In the genomic region with DNA sequence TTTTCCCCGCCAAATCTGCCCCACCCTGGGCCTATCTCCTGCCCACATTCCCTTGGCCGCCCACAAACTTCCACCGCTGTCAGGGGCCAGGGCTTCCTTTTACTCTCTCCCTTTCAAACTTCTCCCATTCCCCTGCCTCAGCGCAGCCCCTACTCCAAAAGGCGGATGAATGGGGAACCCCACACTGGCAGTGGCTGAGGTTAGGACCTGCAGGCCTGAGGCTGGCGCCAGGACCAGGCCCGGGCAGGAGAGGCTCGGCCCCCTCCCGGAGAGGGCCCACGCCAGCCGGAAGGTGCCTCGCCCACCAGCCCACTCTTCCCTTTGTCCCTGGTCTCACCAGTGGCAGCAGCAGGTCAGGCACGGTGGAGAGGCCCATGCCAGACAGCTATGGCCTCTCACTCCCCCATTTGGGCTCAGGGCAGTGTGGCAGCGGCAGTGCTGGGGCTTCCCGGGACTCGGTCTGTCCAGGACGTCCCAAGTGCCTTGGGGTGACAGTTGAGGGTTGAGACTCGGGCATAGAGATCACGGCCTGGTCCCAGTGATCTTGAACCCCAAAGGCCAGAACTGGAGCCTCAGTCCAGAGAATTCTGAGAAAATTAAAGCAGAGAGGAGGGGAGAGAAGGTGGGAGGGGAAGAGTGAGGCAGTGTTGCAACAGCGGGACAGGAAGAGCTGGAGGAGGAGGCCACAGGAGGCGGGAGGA, we compare ENCODE assay signal across 8 cellular contexts. TPM values are rescaled to one million over a fixed set of nuclear protein-coding genes. Genes with fewer than 3 reads are reported as not detected.
DNase-seq lines count a peak whose midpoint lies in the region; ATAC-seq and TF ChIP-seq lines count a peak whose summit lies in the region.

A gene (minus strand): TSS at position 638 of the 701 bp plus-strand sequence. CDS start 262 bp downstream, at position 376.

- H3K9me3 ChIP-seq in PC-3 (ENCODE audit: low read length) (no peaks in the 10 kb centered on the region), cardiac muscle cell (ENCODE audit: low read depth) (no peaks in the 10 kb centered on the region)

- H3K4me3 Mint-ChIP-seq in activated CD4-positive, alpha-beta T cell treated with anti-CD3 and anti-CD28 coated beads for 36 hours: no peak within 1 kb of the TSS
- no peak within 1 kb of the TSS for H3K4me3 Mint-ChIP-seq in activated naive CD8-positive, alpha-beta T cell treated with anti-CD3 and anti-CD28 coated beads, Interleukin-2, amount 10 ng/mL, durations not matched to agents 7 days and 5 days
- H3K4me3 Mint-ChIP-seq in osteocyte (ENCODE audit: unreplicated experiment): no peak within 1 kb of the TSS

- no peaks in the 10 kb centered on the region for H3F3A ChIP-seq in PC-3 (ENCODE audit: low read length, unreplicated experiment)

- H3K27ac ChIP-seq in PC-3 (ENCODE audit: low read length): peak within 1 kb of the TSS; percentile 83
- H3K27ac ChIP-seq in cardiac muscle cell: peak within 1 kb of the TSS; percentile 80

- H3K79me2 ChIP-seq in PC-3 (ENCODE audit: low read length): peaks cover 59% of the 10 kb centered on the region

- H3K4me2 ChIP-seq in PC-3 (ENCODE audit: low read length): peak within 1 kb of the TSS; percentile 85

- POLR2A ChIA-PET in activated CD4-positive, alpha-beta T cell treated with anti-CD3 and anti-CD28 coated beads for 36 hours (lab: Charles Lee): interaction anchor here (0.6 to 0.7 kb wide), 2 partner anchors 148 to 149 kb away, joined by 3 read pairs; no protein-coding TSS in a partner anchor
- POLR2A ChIA-PET in PC-3 (lab: Charles Lee; ENCODE audit: unreplicated experiment): interaction anchor here (0.6 kb wide), 1 partner anchor 62 kb away, joined by 5 read pairs; no protein-coding TSS in a partner anchor
- POLR2A ChIA-PET in activated naive CD8-positive, alpha-beta T cell treated with anti-CD3 and anti-CD28 coated beads, Interleukin-2, amount 10 ng/mL, durations not matched to agents 7 days and 5 days (lab: Charles Lee): interaction anchor here (0.6 to 10.8 kb wide), 4 partner anchors 14 to 129 kb away, joined by 3 to 122 read pairs (median 4); a partner anchor contains a TSS

- H3K27me3 Mint-ChIP-seq in activated CD4-positive, alpha-beta T cell treated with anti-CD3 and anti-CD28 coated beads for 36 hours: no peaks in the 10 kb centered on the region
- no peaks in the 10 kb centered on the region for H3K27me3 Mint-ChIP-seq in activated naive CD8-positive, alpha-beta T cell treated with anti-CD3 and anti-CD28 coated beads, Interleukin-2, amount 10 ng/mL, durations not matched to agents 7 days and 5 days
- no peaks in the 10 kb centered on the region for H3K27me3 Mint-ChIP-seq in osteocyte (ENCODE audit: unreplicated experiment)

- intact Hi-C loops in activated CD4-positive, alpha-beta T cell treated with anti-CD3 and anti-CD28 coated beads for 36 hours (cut with DNase I, micrococcal nuclease): loop anchor here (1.0 to 5.0 kb wide), 4 partner anchors 20 to 1694 kb away; a partner anchor contains a TSS
- intact Hi-C loops in PC-3 (cut with micrococcal nuclease): loop anchor here (2.0 kb wide), 1 partner anchor 43 kb away; a partner anchor contains a TSS

- H3K27me3 ChIP-seq in PC-3 (ENCODE audit: low read length) (no peaks in the 10 kb centered on the region), cardiac muscle cell (no peaks in the 10 kb centered on the region)

- BruUV-seq in PC-3 (replicated peaks; lab: Mats Ljungman, UMichigan): TSS peak; percentile 77

- peak within 1 kb of the TSS; percentile 72 for H2AFZ ChIP-seq in PC-3 (ENCODE audit: low read length)

- ATAC-seq in activated CD4-positive, alpha-beta T cell treated with anti-CD3 and anti-CD28 coated beads for 36 hours: peak; percentile 45
- ATAC-seq in PC-3: peak; percentile 52
- ATAC-seq in activated naive CD8-positive, alpha-beta T cell treated with anti-CD3 and anti-CD28 coated beads, Interleukin-2, amount 10 ng/mL, durations not matched to agents 7 days and 5 days (ENCODE audit: low read depth): peak; percentile 19
- no peak for ATAC-seq in HG03378 (IDR thresholded peaks at IDR 0.05; ENCODE audit: unreplicated experiment)

- peak within 1 kb of the TSS; percentile 92 for H3K9ac ChIP-seq in PC-3 (ENCODE audit: low read length)

- DNase-seq in activated CD4-positive, alpha-beta T cell treated with anti-CD3 and anti-CD28 coated beads for 36 hours: peak; percentile 74
- DNase-seq in activated CD4-positive, alpha-beta T cell treated with anti-CD3 and anti-CD28 coated beads for 1 hour: no peak
- DNase-seq in PC-3 (peak; percentile 61), cardiac muscle cell (ENCODE audit: low read depth in 1 of 2, low spot score in 1 of 2) (peak; percentile 64 to 93), osteocyte (ENCODE audit: extremely low spot score, unreplicated experiment) (no peak), D341Med (ENCODE audit: low spot score) (no peak)
- peak; percentile 58 for DNase-seq in activated naive CD8-positive, alpha-beta T cell treated with anti-CD3 and anti-CD28 coated beads, Interleukin-2, amount 10 ng/mL, durations not matched to agents 7 days and 5 days

- no peaks in the 10 kb centered on the region for H3K9me2 ChIP-seq in PC-3 (replicated peaks; ENCODE audit: low read length)

- no peak within 1 kb of the TSS for H3K27ac Mint-ChIP-seq in activated CD4-positive, alpha-beta T cell treated with anti-CD3 and anti-CD28 coated beads for 36 hours
- peak within 1 kb of the TSS; percentile 49 for H3K27ac Mint-ChIP-seq in activated naive CD8-positive, alpha-beta T cell treated with anti-CD3 and anti-CD28 coated beads, Interleukin-2, amount 10 ng/mL, durations not matched to agents 7 days and 5 days
- H3K27ac Mint-ChIP-seq in osteocyte (ENCODE audit: unreplicated experiment): no peak within 1 kb of the TSS

- H3K36me3 ChIP-seq in PC-3 (ENCODE audit: low read depth, low read length): no peaks in the 10 kb centered on the region
- no peaks in the 10 kb centered on the region for H3K36me3 ChIP-seq in cardiac muscle cell

- peaks cover 3% of the 10 kb centered on the region for H3K36me3 Mint-ChIP-seq in activated CD4-positive, alpha-beta T cell treated with anti-CD3 and anti-CD28 coated beads for 36 hours (ENCODE audit: low read depth)
- H3K36me3 Mint-ChIP-seq in activated naive CD8-positive, alpha-beta T cell treated with anti-CD3 and anti-CD28 coated beads, Interleukin-2, amount 10 ng/mL, durations not matched to agents 7 days and 5 days: peaks cover 4% of the 10 kb centered on the region
- peaks cover 3% of the 10 kb centered on the region for H3K36me3 Mint-ChIP-seq in osteocyte (ENCODE audit: unreplicated experiment)

- no peaks in the 10 kb centered on the region for H3K9me3 Mint-ChIP-seq in activated CD4-positive, alpha-beta T cell treated with anti-CD3 and anti-CD28 coated beads for 36 hours (ENCODE audit: low read depth)
- H3K9me3 Mint-ChIP-seq in activated naive CD8-positive, alpha-beta T cell treated with anti-CD3 and anti-CD28 coated beads, Interleukin-2, amount 10 ng/mL, durations not matched to agents 7 days and 5 days: no peaks in the 10 kb centered on the region
- H3K9me3 Mint-ChIP-seq in osteocyte (ENCODE audit: unreplicated experiment): no peaks in the 10 kb centered on the region

- CTCF ChIA-PET in activated CD4-positive, alpha-beta T cell treated with anti-CD3 and anti-CD28 coated beads for 36 hours (lab: Charles Lee): interaction anchor here (0.6 to 1.3 kb wide), 5 partner anchors 15 to 652 kb away, joined by 3 to 7 read pairs (median 3); no protein-coding TSS in a partner anchor
- CTCF ChIA-PET in PC-3 (lab: Charles Lee): no interaction called here

- H3K4me1 Mint-ChIP-seq in activated CD4-positive, alpha-beta T cell treated with anti-CD3 and anti-CD28 coated beads for 36 hours: peaks cover 37% of the 10 kb centered on the region
- H3K4me1 Mint-ChIP-seq in activated naive CD8-positive, alpha-beta T cell treated with anti-CD3 and anti-CD28 coated beads, Interleukin-2, amount 10 ng/mL, durations not matched to agents 7 days and 5 days: peaks cover 37% of the 10 kb centered on the region
- H3K4me1 Mint-ChIP-seq in osteocyte (ENCODE audit: unreplicated experiment): peaks cover 28% of the 10 kb centered on the region

- TF ChIP-seq CTCF in PC-3 (conservative IDR thresholded peaks at IDR 0.05; ENCODE audit: low read depth, low read length) (no peak), cardiac muscle cell (IDR thresholded peaks at IDR 0.05; ENCODE audit: low read depth, low read length) (no peak), osteocyte (IDR thresholded peaks at IDR 0.05) (no peak)

- H3K4me1 ChIP-seq in PC-3 (ENCODE audit: insufficient read depth, low read length) (peaks cover 60% of the 10 kb centered on the region), cardiac muscle cell (ENCODE audit: low read depth) (peaks cover 39% of the 10 kb centered on the region)

- peak within 1 kb of the TSS; percentile 90 for H3K4me3 ChIP-seq in PC-3 (ENCODE audit: low read length)
- peak within 1 kb of the TSS; percentile 46 for H3K4me3 ChIP-seq in cardiac muscle cell

- H4K20me1 ChIP-seq in PC-3 (ENCODE audit: low read length): 0 out of 2 replicates have a peak, but pooled peaks cover 9% of the 10 kb centered on the region

RNA-seq across cellular contexts. Expression of the gene that starts here (rescaled TPM):
- total RNA-seq in activated CD4-positive, alpha-beta T cell treated with anti-CD3 and anti-CD28 coated beads for 36 hours: 10 to 100 TPM; 42.1 to 58.7 TPM
- 95.1 and 97.4 TPM in 2 replicates for total RNA-seq in PC-3 (2014; rRNA removed)
- 10 to 100 TPM; 82.9 to 87.1 TPM for total RNA-seq in activated naive CD8-positive, alpha-beta T cell treated with anti-CD3 and anti-CD28 coated beads, Interleukin-2, amount 10 ng/mL, durations not matched to agents 7 days and 5 days
- 32.8 and 33.3 TPM in 2 replicates for total RNA-seq in cardiac muscle cell
- polyA plus RNA-seq in cardiac muscle cell: 41.7 and 42.3 TPM in 2 replicates
- total RNA-seq in osteocyte: 170 and 188 TPM in 2 replicates

Comparison
In these comparisons a context has a peak if more than half of its experiments do, and no peak if none do; other contexts are left out.
1. DNase-seq: peak in activated CD4-positive, alpha-beta T cell treated with anti-CD3 and anti-CD28 coated beads for 36 hours (single experiment), PC-3 (single experiment), activated naive CD8-positive, alpha-beta T cell treated with anti-CD3 and anti-CD28 coated beads, Interleukin-2, amount 10 ng/mL, durations not matched to agents 7 days and 5 days (single experiment) and cardiac muscle cell (2 of 2); none in activated CD4-positive, alpha-beta T cell treated with anti-CD3 and anti-CD28 coated beads for 1 hour (single experiment), osteocyte (single experiment) and D341Med (single experiment).